ENCODE assay signal across 10 cellular contexts in genomic region chr19:2631213-2631821, GRCh38.
DNase-seq lines count a peak whose midpoint lies in the region; ATAC-seq and TF ChIP-seq lines count a peak whose summit lies in the region.
"Had no signal": no experiment of that assay in that cellular context is flagged by ENCODE, and none has a peak within 500 bp of the region (broad histone marks: within the 10 kb centered on the region; RNA-seq: fewer than 3 reads in every experiment).

No MANE protein-coding gene starts in this region.

- no peaks in the 10 kb centered on the region for H3K9me3 Mint-ChIP-seq in activated naive CD8-positive, alpha-beta T cell (ENCODE audit: low read depth)
- peaks cover 17% of the 10 kb centered on the region for H3K9me3 Mint-ChIP-seq in activated naive CD8-positive, alpha-beta T cell treated with anti-CD3 and anti-CD28 coated beads, Interleukin-2, amount 50 U/mL, for 24 hours

- H3K27me3 ChIP-seq in fibroblast of lung (ENCODE audit: control insufficient read depth, insufficient read depth, low read length) (no peaks in the 10 kb centered on the region), upper lobe of left lung (no peaks in the 10 kb centered on the region)
- H3K27me3 ChIP-seq: vagina had no signal

- H3K9me3 ChIP-seq in fibroblast of lung (ENCODE audit: control insufficient read depth, insufficient read depth, low read depth, low read length): no peaks in the 10 kb centered on the region
- H3K9me3 ChIP-seq in upper lobe of left lung: peaks cover 0 to 7% (median 2%) of the 10 kb centered on the region in 4 donors

- H3K27me3 Mint-ChIP-seq in activated naive CD8-positive, alpha-beta T cell: no peaks in the 10 kb centered on the region
- no peaks in the 10 kb centered on the region for H3K27me3 Mint-ChIP-seq in activated naive CD8-positive, alpha-beta T cell treated with anti-CD3 and anti-CD28 coated beads, Interleukin-2, amount 50 U/mL, for 24 hours

- no peak for TF ChIP-seq POLR2A in upper lobe of left lung (IDR thresholded peaks at IDR 0.05)

- H3K36me3 ChIP-seq in fibroblast of lung (ENCODE audit: control insufficient read depth, insufficient read depth, low read length) (no peaks in the 10 kb centered on the region), upper lobe of left lung (no peaks in the 10 kb centered on the region)
- H3K36me3 ChIP-seq: vagina had no signal

- H3K4me3 ChIP-seq in fibroblast of lung (replicated peaks in 1 of 4; ENCODE audit: control extremely low read depth in 1 of 4, insufficient read depth in 1 of 4, low read depth in 3 of 4, low read length in 4 of 4): no peak overlapping the region
- H3K4me3 ChIP-seq in upper lobe of left lung: no peak overlapping the region
- H3K4me3 ChIP-seq: vagina had no signal

- H4K20me1 ChIP-seq in fibroblast of lung (ENCODE audit: control insufficient read depth, extremely low read depth, insufficient read depth, low read length): no peaks in the 10 kb centered on the region

- H3K9ac ChIP-seq in fibroblast of lung (ENCODE audit: insufficient read depth, low read length): no peak overlapping the region

- H3K4me1 Mint-ChIP-seq in activated naive CD8-positive, alpha-beta T cell (ENCODE audit: low read depth): peaks cover 42% of the 10 kb centered on the region
- H3K4me1 Mint-ChIP-seq in activated naive CD8-positive, alpha-beta T cell treated with anti-CD3 and anti-CD28 coated beads, Interleukin-2, amount 50 U/mL, for 24 hours: peaks cover 51% of the 10 kb centered on the region

- no peak overlapping the region for H3K4me2 ChIP-seq in fibroblast of lung (ENCODE audit: extremely low read depth, insufficient read depth, low read length)

- no peak overlapping the region for H2AFZ ChIP-seq in fibroblast of lung (ENCODE audit: low read length)

- WGBS in upper lobe of left lung, 2 donors: 78 to 83% methylated on average over 4 of the region's 4 CpGs

- peaks cover 4% of the 10 kb centered on the region for H3K36me3 Mint-ChIP-seq in activated naive CD8-positive, alpha-beta T cell
- peaks cover 4% of the 10 kb centered on the region for H3K36me3 Mint-ChIP-seq in activated naive CD8-positive, alpha-beta T cell treated with anti-CD3 and anti-CD28 coated beads, Interleukin-2, amount 50 U/mL, for 24 hours (ENCODE audit: low read depth)

- H3K4me1 ChIP-seq in fibroblast of lung (ENCODE audit: control insufficient read depth, extremely low read depth, insufficient read depth, low read length) (peaks cover 9% of the 10 kb centered on the region), upper lobe of left lung (peaks cover 30 to 65% (median 49%) of the 10 kb centered on the region in 4 donors)

- no peaks in the 10 kb centered on the region for H3K79me2 ChIP-seq in fibroblast of lung (ENCODE audit: control insufficient read depth, insufficient read depth, low read length)

- TF ChIP-seq CTCF in fibroblast of lung (conservative IDR thresholded peaks at IDR 0.05 in 1 of 2, IDR thresholded peaks at IDR 0.05 in 1 of 2; ENCODE audit: low read depth in 1 of 2, low read length in 2 of 2): no peak
- TF ChIP-seq CTCF in upper lobe of left lung (IDR thresholded peaks at IDR 0.05): no peak

- no peak overlapping the region for H3K4me3 Mint-ChIP-seq in activated naive CD8-positive, alpha-beta T cell
- no peak overlapping the region for H3K4me3 Mint-ChIP-seq in activated naive CD8-positive, alpha-beta T cell treated with anti-CD3 and anti-CD28 coated beads, Interleukin-2, amount 50 U/mL, for 24 hours

- no peak for TF ChIP-seq EP300 in upper lobe of left lung (IDR thresholded peaks at IDR 0.05)

- H3K27ac ChIP-seq in fibroblast of lung (ENCODE audit: insufficient read depth, low read length) (no peak overlapping the region), upper lobe of left lung (peak overlapping the region; percentile 73 to 99 (median 86))
- H3K27ac ChIP-seq: C4-2B, vagina had no signal

- no peak for DNase-seq in activated naive CD8-positive, alpha-beta T cell treated with anti-CD3 and anti-CD28 coated beads, Interleukin-2, amount 50 U/mL, for 24 hours
- DNase-seq in RPMI8226 (peak; percentile 95), fibroblast of lung (ENCODE audit: low read depth in 2 of 2) (peak; percentile 15 to 48), upper lobe of left lung (no peak), anterior cingulate cortex (lab: John Stamatoyannopoulos, UW) (no peak), AG08396 (ENCODE audit: low spot score) (no peak)
- no peak for DNase-seq in stimulated activated naive CD4-positive, alpha-beta T cell treated with Interleukin-2 at 50 U/mL for 16 hours (lab: John Stamatoyannopoulos, UW)

- H3K27ac Mint-ChIP-seq in activated naive CD8-positive, alpha-beta T cell: peak overlapping the region; percentile 70
- no peak overlapping the region for H3K27ac Mint-ChIP-seq in activated naive CD8-positive, alpha-beta T cell treated with anti-CD3 and anti-CD28 coated beads, Interleukin-2, amount 50 U/mL, for 24 hours

- no peak for ATAC-seq in activated naive CD8-positive, alpha-beta T cell treated with anti-CD3 and anti-CD28 coated beads, Interleukin-2, amount 50 U/mL, for 24 hours
- no peak for ATAC-seq in upper lobe of left lung (ENCODE audit: low FRiP score in 2 of 2)

Comparison
In these comparisons a context has a peak if more than half of its experiments do, and no peak if none do; other contexts are left out.
1. DNase-seq: peak in RPMI8226 (single experiment) and fibroblast of lung (2 of 2); none in activated naive CD8-positive, alpha-beta T cell treated with anti-CD3 and anti-CD28 coated beads, Interleukin-2, amount 50 U/mL, for 24 hours (single experiment), upper lobe of left lung (0 of 2), anterior cingulate cortex (0 of 58), AG08396 (single experiment) and stimulated activated naive CD4-positive, alpha-beta T cell treated with Interleukin-2 at 50 U/mL for 16 hours (single experiment).